11 cellular contexts compared by ENCODE assay signal in the genomic region with DNA sequence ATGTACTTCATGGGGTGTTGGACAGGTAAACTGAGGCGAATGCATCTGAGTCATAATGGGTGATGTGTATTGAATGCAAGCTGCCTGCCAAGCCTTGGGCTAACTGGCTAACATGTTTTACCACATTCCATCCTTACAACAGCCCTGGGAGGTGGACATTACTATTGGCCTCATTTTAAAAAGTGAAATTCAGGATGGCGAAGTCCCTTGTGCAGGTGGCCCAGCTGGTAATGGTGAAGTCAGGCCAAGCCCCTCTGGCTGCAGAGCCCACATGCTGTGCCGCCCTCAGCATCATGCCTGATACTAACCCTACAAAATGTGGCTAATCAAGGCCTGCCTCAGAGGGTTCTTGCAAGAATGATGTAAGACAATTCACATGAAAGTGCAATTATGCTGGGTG. TPM values are rescaled to one million over a fixed set of nuclear protein-coding genes. Genes with fewer than 3 reads are reported as not detected.
DNase-seq lines count a peak whose midpoint lies in the region; ATAC-seq and TF ChIP-seq lines count a peak whose summit lies in the region.
"Had no signal": no experiment of that assay in that cellular context is flagged by ENCODE, and none has a peak within 500 bp of the region (broad histone marks: within the 10 kb centered on the region; RNA-seq: fewer than 3 reads in every experiment).

No MANE protein-coding gene starts in this region.

- no peak overlapping the region for H3K4me3 Mint-ChIP-seq in CD8-positive, alpha-beta memory T cell

- no peak for TF ChIP-seq CTCF in RWPE2 (IDR thresholded peaks at IDR 0.05; ENCODE audit: poor library complexity, severe bottlenecking)
- TF ChIP-seq CTCF in left lung (IDR thresholded peaks at IDR 0.05) = no peak

- no peaks in the 10 kb centered on the region for H3K27me3 ChIP-seq in CD8-positive, alpha-beta memory T cell (ENCODE audit: insufficient read depth, low read length, poor library complexity, severe bottlenecking)
- H3K27me3 ChIP-seq in RWPE2 (ENCODE audit: insufficient read depth, poor library complexity, severe bottlenecking) (no peaks in the 10 kb centered on the region), left lung (no peaks in the 10 kb centered on the region)

- H3K36me3 ChIP-seq in CD8-positive, alpha-beta memory T cell (ENCODE audit: insufficient read depth, low read length) = no peaks in the 10 kb centered on the region
- H3K36me3 ChIP-seq in RWPE2 (ENCODE audit: low read depth) (no peaks in the 10 kb centered on the region), left lung (no peaks in the 10 kb centered on the region)

- no peaks in the 10 kb centered on the region for H3K9me3 ChIP-seq in CD8-positive, alpha-beta memory T cell (ENCODE audit: low read length)
- H3K9me3 ChIP-seq in RWPE2 (ENCODE audit: severe bottlenecking) (no peaks in the 10 kb centered on the region), left lung (no peaks in the 10 kb centered on the region)

- H3K4me3 ChIP-seq in CD8-positive, alpha-beta memory T cell (ENCODE audit: low read length) = peak overlapping the region; percentile 31
- no peak overlapping the region for H3K4me3 ChIP-seq in RWPE2 (ENCODE audit: severe bottlenecking)
- no peak overlapping the region for H3K4me3 ChIP-seq in left lung

- H3K27me3 Mint-ChIP-seq in CD8-positive, alpha-beta memory T cell = no peaks in the 10 kb centered on the region

- ATAC-seq in GM21619 (IDR thresholded peaks at IDR 0.05; ENCODE audit: unreplicated experiment) = peak; percentile 11
- ATAC-seq in RWPE2 (ENCODE audit: low read depth) = peak; percentile 46; the same call in 2 of the 3 replicates
- peak; percentile 80 for ATAC-seq in left lung
- ATAC-seq in HG02840 (IDR thresholded peaks at IDR 0.05; ENCODE audit: low FRiP score, unreplicated experiment) = no peak
- no peak for ATAC-seq in HG02970 (IDR thresholded peaks at IDR 0.05; ENCODE audit: low FRiP score, unreplicated experiment)
- no peak for ATAC-seq in GM18505 (IDR thresholded peaks at IDR 0.05; ENCODE audit: unreplicated experiment)

- no peak for DNase-seq in CD8-positive, alpha-beta memory T cell
- no peak for DNase-seq in RWPE2 (ENCODE audit: low spot score)
- no peak for DNase-seq in left lung
- DNase-seq in stimulated activated naive CD4-positive, alpha-beta T cell treated with Interleukin-2 at 50 U/mL for 16 hours (lab: John Stamatoyannopoulos, UW) = no peak
- DNase-seq: amniotic stem cell; effector CD8-positive, alpha-beta T cell; Right ventricle myocardium superior had no signal

- H3K9me3 Mint-ChIP-seq in CD8-positive, alpha-beta memory T cell = no peaks in the 10 kb centered on the region

- H3K4me1 Mint-ChIP-seq in CD8-positive, alpha-beta memory T cell = peaks cover 21 to 34% (median 32%) of the 10 kb centered on the region in 3 donors

- H3K27ac ChIP-seq in CD8-positive, alpha-beta memory T cell (ENCODE audit: low read depth, low read length) = no peak overlapping the region
- H3K27ac ChIP-seq in RWPE2 (ENCODE audit: poor library complexity, severe bottlenecking) = no peak overlapping the region
- peak overlapping the region in 1 of 2 donors; percentile 48 for H3K27ac ChIP-seq in left lung

- CTCF ChIA-PET in CD8-positive, alpha-beta memory T cell (lab: Charles Lee) = interaction anchor here (0.9 to 1.4 kb wide), 2 partner anchors 32 to 42 kb away, joined by 3 read pairs; no protein-coding TSS in a partner anchor

- intact Hi-C loops in left lung (cut with DNase I) = no loop called here

- H3K4me1 ChIP-seq in CD8-positive, alpha-beta memory T cell (ENCODE audit: insufficient read depth, low read length) = peaks cover 46% of the 10 kb centered on the region
- H3K4me1 ChIP-seq in RWPE2 (ENCODE audit: insufficient read depth, poor library complexity, severe bottlenecking) (peaks cover 10% of the 10 kb centered on the region), left lung (peaks cover 7 to 19% of the 10 kb centered on the region in 2 donors)

- POLR2A ChIA-PET in CD8-positive, alpha-beta memory T cell (lab: Charles Lee) = interaction anchor here (0.6 to 1.0 kb wide), 2 partner anchors 42 to 1934 kb away, joined by 3 read pairs; no protein-coding TSS in a partner anchor

- no peak for TF ChIP-seq POLR2A in GM18505 (IDR thresholded peaks at IDR 0.05; ENCODE audit: borderline replicate concordance, extremely low read depth, insufficient read depth, insufficient read length)

- peaks cover 0 to 1% (median 0%) of the 10 kb centered on the region in 3 donors for H3K36me3 Mint-ChIP-seq in CD8-positive, alpha-beta memory T cell

- peak overlapping the region in 3 of 8 donors; percentile 20 to 66 (median 22) for H3K27ac Mint-ChIP-seq in CD8-positive, alpha-beta memory T cell

RNA-seq across cellular contexts. Expression of gene CHD2, which starts 60.0 kb away (rescaled TPM):
- total RNA-seq in CD8-positive, alpha-beta memory T cell = 100 to 1,000 TPM in 1 of 2 experiments, 10 to 100 TPM in 1; 99.0 to 109 TPM
- 80.3 TPM for polyA plus RNA-seq in CD8-positive, alpha-beta memory T cell
- total RNA-seq in left lung = 100 to 1,000 TPM; 128 to 135 TPM

Comparison
In these comparisons a context has a peak if more than half of its experiments do, and no peak if none do; other contexts are left out.
1. ATAC-seq: peak in GM21619 (single experiment), RWPE2 (single experiment) and left lung (single experiment); none in HG02840 (single experiment), HG02970 (single experiment) and GM18505 (single experiment).